ENCODE assay signal across 8 cellular contexts in the genomic region with DNA sequence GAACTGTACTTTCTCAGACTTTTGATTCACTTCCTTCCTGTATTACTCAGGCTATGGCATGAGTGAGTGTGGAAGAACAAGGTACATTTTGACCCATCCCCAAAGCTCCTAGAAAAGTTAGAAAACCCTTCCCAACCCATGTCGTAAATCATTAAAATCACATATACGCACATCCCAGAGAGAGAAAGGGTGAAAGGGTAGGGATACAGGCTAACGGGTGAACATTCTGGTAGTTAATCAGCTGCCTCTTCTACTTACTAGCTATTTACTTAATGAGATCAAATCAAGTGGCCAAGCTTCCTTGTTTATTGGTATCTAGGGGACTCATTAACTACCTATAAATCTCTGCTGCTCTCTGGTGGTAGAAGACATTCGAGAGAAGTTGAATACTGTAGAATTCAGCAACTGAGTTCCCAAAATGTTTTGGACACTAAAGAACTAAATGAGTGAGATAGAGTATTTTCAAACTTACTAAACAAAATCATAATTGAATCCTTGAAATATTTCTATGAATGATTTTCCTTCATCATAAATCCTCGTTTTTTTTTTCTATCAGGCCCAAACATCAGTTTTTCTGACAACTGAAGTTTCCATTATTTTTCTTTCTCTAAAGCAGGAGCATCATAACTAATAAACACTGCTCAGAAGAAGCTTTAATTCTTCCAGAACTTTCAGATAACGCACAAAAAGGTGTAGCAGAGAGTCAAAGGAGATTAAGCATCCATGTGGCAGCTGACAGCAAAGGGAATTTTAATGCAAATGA.
DNase-seq lines count a peak whose midpoint lies in the region; ATAC-seq, FAIRE-seq and TF ChIP-seq lines count a peak whose summit lies in the region.

No MANE protein-coding gene starts in this region.

- WGBS in K562 (ENCODE audit: insufficient coverage, low coverage, missing lambda C conversion rate), result 22% methylated on average over 6 of the region's 6 CpGs

- peak overlapping the region in 1 of 7 donors; percentile 41 for H3K27ac Mint-ChIP-seq in CD14-positive monocyte
- H3K27ac Mint-ChIP-seq in activated CD4-positive, alpha-beta T cell treated with anti-CD3 and anti-CD28 coated beads, Interleukin-2, amount 10 ng/mL, durations not matched to agents 24 days and 14 days, result no peak overlapping the region

- no peak overlapping the region; the same call in 1 of the 2 replicates for H2AFZ ChIP-seq in K562 (ENCODE audit: low read depth, low read length)

- TF ChIP-seq POLR2A in K562 (conservative IDR thresholded peaks at IDR 0.05), result no peak

- H3K36me3 ChIP-seq in K562 (ENCODE audit: control insufficient read depth, insufficient read depth, low read length), result no peaks in the 10 kb centered on the region

- peak; percentile 72 for ATAC-seq in K562
- ATAC-seq in activated T-cell treated with anti-CD3 and anti-CD28 coated beads, Interleukin-2, amount 50 U/mL, for 4 hours, result no peak

- H3K27me3 ChIP-seq in K562 (ENCODE audit: control insufficient read depth in 2 of 2, insufficient read depth in 2 of 2, low read length in 2 of 2), result no peaks in the 10 kb centered on the region

- no peaks in the 10 kb centered on the region for H3K27me3 Mint-ChIP-seq in CD14-positive monocyte (ENCODE audit: low read depth in 3 of 3)
- peaks cover 2% of the 10 kb centered on the region for H3K27me3 Mint-ChIP-seq in activated CD4-positive, alpha-beta T cell treated with anti-CD3 and anti-CD28 coated beads, Interleukin-2, amount 10 ng/mL, durations not matched to agents 24 days and 14 days
- H3K27me3 Mint-ChIP-seq in activated T-cell treated with anti-CD3 and anti-CD28 coated beads, Interleukin-2, amount 50 U/mL, for 4 hours (ENCODE audit: low read depth), result peaks cover 11% of the 10 kb centered on the region

- H3K4me3 ChIP-seq in GM12865 (ENCODE audit: low read depth, low read length) (no peak overlapping the region), K562 (no peak overlapping the region)

- intact Hi-C loops in K562 (cut with micrococcal nuclease) (loop anchor here (1.0 to 5.0 kb wide), 2 partner anchors 126 to 304 kb away; no protein-coding TSS in a partner anchor), CD14-positive monocyte (cut with micrococcal nuclease) (no loop called here), posterior cingulate gyrus (cut with DNase I) (loop anchor here (2.0 kb wide), 1 partner anchor 457 kb away; no protein-coding TSS in a partner anchor)
- intact Hi-C loops in activated CD4-positive, alpha-beta T cell treated with anti-CD3 and anti-CD28 coated beads, Interleukin-2, amount 10 ng/mL, durations not matched to agents 24 days and 14 days (cut with micrococcal nuclease), result no loop called here

- peaks cover 0 to 7% (median 0%) of the 10 kb centered on the region in 7 donors for H3K9me3 Mint-ChIP-seq in CD14-positive monocyte
- H3K9me3 Mint-ChIP-seq in activated CD4-positive, alpha-beta T cell treated with anti-CD3 and anti-CD28 coated beads, Interleukin-2, amount 10 ng/mL, durations not matched to agents 24 days and 14 days, result no peaks in the 10 kb centered on the region
- H3K9me3 Mint-ChIP-seq in activated T-cell treated with anti-CD3 and anti-CD28 coated beads, Interleukin-2, amount 50 U/mL, for 4 hours, result no peaks in the 10 kb centered on the region

- no TSS peak for BruUV-seq in K562 (replicated peaks; lab: Mats Ljungman, UMichigan)

- H3K4me1 Mint-ChIP-seq in CD14-positive monocyte, result no peaks in the 10 kb centered on the region
- H3K4me1 Mint-ChIP-seq in activated CD4-positive, alpha-beta T cell treated with anti-CD3 and anti-CD28 coated beads, Interleukin-2, amount 10 ng/mL, durations not matched to agents 24 days and 14 days, result no peaks in the 10 kb centered on the region
- no peaks in the 10 kb centered on the region for H3K4me1 Mint-ChIP-seq in activated T-cell treated with anti-CD3 and anti-CD28 coated beads, Interleukin-2, amount 50 U/mL, for 4 hours (ENCODE audit: low read depth)

- no peak overlapping the region for H3K4me3 Mint-ChIP-seq in CD14-positive monocyte
- no peak overlapping the region for H3K4me3 Mint-ChIP-seq in activated CD4-positive, alpha-beta T cell treated with anti-CD3 and anti-CD28 coated beads, Interleukin-2, amount 10 ng/mL, durations not matched to agents 24 days and 14 days
- H3K4me3 Mint-ChIP-seq in activated T-cell treated with anti-CD3 and anti-CD28 coated beads, Interleukin-2, amount 50 U/mL, for 4 hours, result no peak overlapping the region

- FAIRE-seq in K562 (lab: Jason Lieb, UNC), result no peak

- no peaks in the 10 kb centered on the region for H3K9me1 ChIP-seq in K562 (ENCODE audit: control insufficient read depth, insufficient read depth, low read length)

- H3K36me3 Mint-ChIP-seq in CD14-positive monocyte, result no peaks in the 10 kb centered on the region
- H3K36me3 Mint-ChIP-seq in activated CD4-positive, alpha-beta T cell treated with anti-CD3 and anti-CD28 coated beads, Interleukin-2, amount 10 ng/mL, durations not matched to agents 24 days and 14 days (ENCODE audit: low read depth), result no peaks in the 10 kb centered on the region
- no peaks in the 10 kb centered on the region for H3K36me3 Mint-ChIP-seq in activated T-cell treated with anti-CD3 and anti-CD28 coated beads, Interleukin-2, amount 50 U/mL, for 4 hours (ENCODE audit: insufficient read depth)

- H3K9ac ChIP-seq in K562 (ENCODE audit: insufficient read depth in 1 of 2, low read depth in 2 of 2, low read length in 2 of 2), result no peak overlapping the region

- H3K79me2 ChIP-seq in K562 (ENCODE audit: control insufficient read depth, insufficient read depth, low read length), result no peaks in the 10 kb centered on the region

- in situ Hi-C loops in K562 (cut with MboI), result no loop called here

- no peak for TF ChIP-seq CTCF in GM12865 (IDR thresholded peaks at IDR 0.05; ENCODE audit: insufficient read depth, low read depth, low read length, missing control alignments)
- TF ChIP-seq CTCF in K562 (IDR thresholded peaks at IDR 0.05 in 2 of 3, conservative IDR thresholded peaks at IDR 0.05 in 1 of 3; ENCODE audit: insufficient read depth in 2 of 3, low read depth in 1 of 3, low read length in 3 of 3), result peak; percentile 32 to 69 (median 43); a peak in 3 of 6 replicates
- TF ChIP-seq CTCF in CD14-positive monocyte (IDR thresholded peaks at IDR 0.05), result no peak

- H3K9me3 ChIP-seq in K562 (replicated peaks; ENCODE audit: control insufficient read depth, insufficient read depth, low read depth, low read length), result no peaks in the 10 kb centered on the region

- H3K27ac ChIP-seq in K562 (ENCODE audit: extremely low read depth, low read depth, low read length), result no peak overlapping the region

- CTCF ChIA-PET in K562 (lab: Yijun Ruan, JAX; ENCODE audit: low intra/inter-chr PET ratio), result interaction anchor here (0.6 to 1.3 kb wide), 5 partner anchors 123 to 303 kb away, joined by 3 to 4 read pairs (median 3); no protein-coding TSS in a partner anchor

- TF ChIP-seq EP300 in K562 (IDR thresholded peaks at IDR 0.05; ENCODE audit: low read length), result no peak

- DNase-seq in GM12865 (ENCODE audit: low read depth) (peak; percentile 19), NCI-H2081 (lab: John Stamatoyannopoulos, UW) (peak; percentile 11 to 72), K562 (ENCODE audit: extremely low read depth in 1 of 4, low spot score in 3 of 4) (peak in 2 of 4 experiments; percentile 15 to 43), kidney tubule cell (ENCODE audit: low spot score) (peak; percentile 78), CD14-positive monocyte (ENCODE audit: low spot score) (no peak), posterior cingulate gyrus (no peak)
- no peak for DNase-seq in activated CD4-positive, alpha-beta T cell treated with anti-CD3 and anti-CD28 coated beads, Interleukin-2, amount 10 ng/mL, durations not matched to agents 24 days and 14 days
- DNase-seq in activated T-cell treated with anti-CD3 and anti-CD28 coated beads, Interleukin-2, amount 50 U/mL, for 4 hours, result no peak

- peak; percentile 91 to 96 for TF ChIP-seq RAD21 in K562 (CRISPR knock-in tag; conservative IDR thresholded peaks at IDR 0.05 in 1 of 2, IDR thresholded peaks at IDR 0.05 in 1 of 2)

- no peak overlapping the region for H3K4me2 ChIP-seq in K562 (ENCODE audit: insufficient read depth, low read length)

- H4K20me1 ChIP-seq in K562 (replicated peaks; ENCODE audit: control insufficient read depth, insufficient read depth, low read length), result no peaks in the 10 kb centered on the region

- no peaks in the 10 kb centered on the region for H3K4me1 ChIP-seq in K562 (replicated peaks in 1 of 2; ENCODE audit: control insufficient read depth in 2 of 2, insufficient read depth in 2 of 2, low read length in 2 of 2)

- POLR2A ChIA-PET in K562 (lab: Yijun Ruan, JAX), result interaction anchor here (1.2 kb wide), 1 partner anchor 25 kb away, joined by 3 read pairs; no protein-coding TSS in a partner anchor

TF ChIP-seq in K562, 482 proteins besides CTCF, POLR2A, EP300 and RAD21 (continues in another document):
- TF ChIP-seq, protein P1, sequence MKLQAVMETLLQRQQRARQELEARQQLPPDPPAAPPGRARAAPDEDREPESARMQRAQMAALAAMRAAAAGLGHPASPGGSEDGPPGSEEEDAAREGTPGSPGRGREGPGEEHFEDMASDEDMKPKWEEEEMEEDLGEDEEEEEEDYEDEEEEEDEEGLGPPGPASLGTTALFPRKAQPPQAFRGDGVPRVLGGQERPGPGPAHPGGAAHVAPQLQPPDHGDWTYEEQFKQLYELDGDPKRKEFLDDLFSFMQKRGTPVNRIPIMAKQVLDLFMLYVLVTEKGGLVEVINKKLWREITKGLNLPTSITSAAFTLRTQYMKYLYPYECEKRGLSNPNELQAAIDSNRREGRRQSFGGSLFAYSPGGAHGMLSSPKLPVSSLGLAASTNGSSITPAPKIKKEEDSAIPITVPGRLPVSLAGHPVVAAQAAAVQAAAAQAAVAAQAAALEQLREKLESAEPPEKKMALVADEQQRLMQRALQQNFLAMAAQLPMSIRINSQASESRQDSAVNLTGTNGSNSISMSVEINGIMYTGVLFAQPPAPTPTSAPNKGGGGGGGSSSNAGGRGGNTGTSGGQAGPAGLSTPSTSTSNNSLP (IDR thresholded peaks at IDR 0.05; ENCODE audit: borderline replicate concordance, low read depth, low read length), result 0 out of 2 replicates have a peak, but pooled peaks have one; percentile 17
- peak; percentile 33 for TF ChIP-seq MEIS2 (IDR thresholded peaks at IDR 0.05; ENCODE audit: partially characterized antibody)
- TF ChIP-seq FOXJ2 (tag; IDR thresholded peaks at IDR 0.05), result peak; percentile 78; the same call in 1 of the 2 replicates
- TF ChIP-seq FOXK2 (conservative IDR thresholded peaks at IDR 0.05 in 1 of 2, IDR thresholded peaks at IDR 0.05 in 1 of 2; ENCODE audit: low read depth in 2 of 2), result 0 out of 4 replicates have a peak, but pooled peaks have one; percentile 15 to 28

Comparison
In these comparisons a context has a peak if more than half of its experiments do, and no peak if none do; other contexts are left out.
1. DNase-seq: peak in GM12865 (single experiment), NCI-H2081 (2 of 2) and kidney tubule cell (single experiment); none in CD14-positive monocyte (single experiment), activated CD4-positive, alpha-beta T cell treated with anti-CD3 and anti-CD28 coated beads, Interleukin-2, amount 10 ng/mL, durations not matched to agents 24 days and 14 days (single experiment), posterior cingulate gyrus (0 of 10) and activated T-cell treated with anti-CD3 and anti-CD28 coated beads, Interleukin-2, amount 50 U/mL, for 4 hours (single experiment).
2. CTCF ChIP-seq: peak in K562 (3 of 3); none in GM12865 (single experiment) and CD14-positive monocyte (single experiment).
3. intact Hi-C loops: an anchor here in K562 (1.0 to 5.0 kb wide) and posterior cingulate gyrus (2.0 kb wide); none called in CD14-positive monocyte and activated CD4-positive, alpha-beta T cell treated with anti-CD3 and anti-CD28 coated beads, Interleukin-2, amount 10 ng/mL, durations not matched to agents 24 days and 14 days.